Comparison of ENCODE assay signal across 17 cellular contexts in the genomic region with DNA sequence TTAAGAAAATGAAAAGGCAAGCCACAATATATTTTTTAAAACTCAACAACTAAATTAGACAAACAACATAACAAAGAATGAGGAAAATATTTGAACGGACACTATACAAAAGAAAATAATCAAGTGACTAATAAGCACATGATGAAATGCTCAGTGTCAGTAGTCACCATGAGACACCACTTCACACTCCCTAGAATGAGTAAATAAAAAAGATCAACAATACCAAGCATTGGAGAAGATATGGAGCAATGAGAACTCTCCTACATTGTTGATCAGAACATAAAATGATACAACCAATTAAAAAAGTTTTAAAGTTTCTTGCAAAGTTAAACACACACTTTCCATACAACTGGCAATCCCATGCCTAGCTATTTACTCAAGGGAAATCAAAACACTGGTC.
DNase-seq lines count a peak whose midpoint lies in the region; FAIRE-seq and TF ChIP-seq lines count a peak whose summit lies in the region.
"Had no signal": no experiment of that assay in that cellular context is flagged by ENCODE, and none has a peak within 500 bp of the region (broad histone marks: within the 10 kb centered on the region; RNA-seq: fewer than 3 reads in every experiment).

No MANE protein-coding gene starts in this region.

- no peak overlapping the region for H3K27ac ChIP-seq in GM23248
- H3K27ac ChIP-seq: C4-2B had no signal

- no peaks in the 10 kb centered on the region for H3K9me2 ChIP-seq in GM23248 (ENCODE audit: insufficient read depth)

- in situ Hi-C loops in GM23248 (cut with MboI), result no loop called here

- no peaks in the 10 kb centered on the region for H3F3A ChIP-seq in GM23248 (ENCODE audit: insufficient read depth)

- no peak for FAIRE-seq in bronchial epithelial cell (lab: Jason Lieb, UNC)
- FAIRE-seq: A204.1, GM12878, GM18507 had no signal

- no peak overlapping the region for H3K4me2 ChIP-seq in GM23248 (ENCODE audit: unreplicated experiment)

- H3K27me3 ChIP-seq in GM23248 (replicated peaks; ENCODE audit: insufficient read depth) (peaks cover 13% of the 10 kb centered on the region), bronchial epithelial cell (ENCODE audit: control insufficient read depth, insufficient read depth, low read length) (no peaks in the 10 kb centered on the region)
- H3K27me3 ChIP-seq: BE2C had no signal

- H3K36me3 ChIP-seq in GM23248 (ENCODE audit: low read depth) (no peaks in the 10 kb centered on the region), bronchial epithelial cell (ENCODE audit: control insufficient read depth, insufficient read depth, low read length) (no peaks in the 10 kb centered on the region)
- H3K36me3 ChIP-seq: BE2C, HAP-1 had no signal

- H3K4me3 ChIP-seq in GM23248 (no peak overlapping the region), bronchial epithelial cell (ENCODE audit: low read depth, low read length) (no peak overlapping the region), fibroblast of mammary gland (ENCODE audit: control insufficient read depth, low read depth, low read length) (no peak overlapping the region)
- H3K4me3 ChIP-seq: GM12878, HAP-1 had no signal

- H2AFZ ChIP-seq in GM23248, result no peak overlapping the region

- H3K9ac ChIP-seq in GM23248, result no peak overlapping the region

- H3K79me2 ChIP-seq in GM23248 (ENCODE audit: insufficient read depth), result no peaks in the 10 kb centered on the region

- no peaks in the 10 kb centered on the region for H4K20me1 ChIP-seq in GM23248 (ENCODE audit: insufficient read depth)

- TF ChIP-seq CTCF in bronchial epithelial cell (IDR thresholded peaks at IDR 0.05; ENCODE audit: insufficient read depth, low read length, severe bottlenecking) (no peak), fibroblast of mammary gland (conservative IDR thresholded peaks at IDR 0.05; ENCODE audit: control insufficient read depth, insufficient read depth, low read depth, low read length) (no peak)

- DNase-seq in GM23248 (peak; percentile 42), NCI-H460 (ENCODE audit: extremely low read depth, low read depth) (peak; percentile 12), bronchial epithelial cell (ENCODE audit: low read depth) (peak; percentile 78), fibroblast of mammary gland (ENCODE audit: low read depth) (peak; percentile 42), NCI-H345 (lab: John Stamatoyannopoulos, UW) (no peak), SIG-M5 (lab: John Stamatoyannopoulos, UW) (no peak), H4 (ENCODE audit: low spot score) (no peak)
- DNase-seq: BE2C; CD4-positive, alpha-beta memory T cell; GOT3; IMR-90; KBM-7 had no signal

- H3K9me3 ChIP-seq in GM23248 (ENCODE audit: low read depth), result no peaks in the 10 kb centered on the region
- H3K9me3 ChIP-seq: BE2C, HAP-1 had no signal

- H3K4me1 ChIP-seq in GM23248 (ENCODE audit: insufficient read depth), result no peaks in the 10 kb centered on the region
- H3K4me1 ChIP-seq: BE2C, HAP-1 had no signal

- WGBS in GM23248 (ENCODE audit: low coverage in 1 of 2, low lambda C conversion rate in 2 of 2, missing lambda C conversion rate in 2 of 2), 2 experiments, result 34 to 51% methylated on average over 1 of the region's 1 CpG

Comparison
In these comparisons a context has a peak if more than half of its experiments do, and no peak if none do; other contexts are left out.
1. DNase-seq: peak in GM23248 (single experiment), NCI-H460 (single experiment), bronchial epithelial cell (single experiment) and fibroblast of mammary gland (single experiment); none in NCI-H345 (single experiment), SIG-M5 (single experiment) and H4 (single experiment).